In genomic region chr20:49691818-49692568, GRCh38 we compare ENCODE assay signal across 15 cellular contexts. TPM values are rescaled to one million over a fixed set of nuclear protein-coding genes. Genes with fewer than 3 reads are reported as not detected.
A peak's percentile ranks its signal among the peaks of the same experiment; 100 is the strongest.
DNase-seq lines count a peak whose midpoint lies in the region; ATAC-seq and TF ChIP-seq lines count a peak whose summit lies in the region.
"Had no signal": no experiment of that assay in that cellular context is flagged by ENCODE, and none has a peak within 500 bp of the region (broad histone marks: within the 10 kb centered on the region; RNA-seq: fewer than 3 reads in every experiment).

No MANE protein-coding gene starts in this region.

- CTCF ChIA-PET in MCF 10A (lab: Yijun Ruan, JAX), result interaction anchor here (0.5 to 0.7 kb wide), 3 partner anchors 47 to 163 kb away, joined by 3 read pairs; no protein-coding TSS in a partner anchor
- CTCF ChIA-PET in WTC11 (lab: Charles Lee), result no interaction called here

- no peaks in the 10 kb centered on the region for H3K27me3 ChIP-seq in breast epithelium
- no peaks in the 10 kb centered on the region for H3K27me3 ChIP-seq in liver (ENCODE audit: control insufficient read depth in 4 of 4, insufficient read depth in 4 of 4, low read length in 3 of 4)
- H3K27me3 ChIP-seq in subcutaneous abdominal adipose tissue (ENCODE audit: control insufficient read depth in 5 of 5, insufficient read depth in 4 of 5, low read length in 5 of 5), result no peaks in the 10 kb centered on the region
- H3K27me3 ChIP-seq in upper lobe of left lung, result no peaks in the 10 kb centered on the region
- H3K27me3 ChIP-seq: esophagus squamous epithelium, tibial nerve had no signal

- H3K4me3 Mint-ChIP-seq in MCF 10A (ENCODE audit: unreplicated experiment) (no peak overlapping the region), WTC11 (no peak overlapping the region)

- H3K27ac ChIP-seq in breast epithelium (peak overlapping the region in 1 of 2 donors; percentile 5), liver (ENCODE audit: low read depth in 1 of 2, low read length in 2 of 2) (peak overlapping the region; percentile 90), subcutaneous abdominal adipose tissue (ENCODE audit: low read depth, low read length) (peak overlapping the region; percentile 1), upper lobe of left lung (no peak overlapping the region)
- H3K27ac ChIP-seq: coronary artery, tibial nerve had no signal

- TF ChIP-seq RAD21 in liver (IDR thresholded peaks at IDR 0.05), result no peak

- TF ChIP-seq POLR2A in breast epithelium (IDR thresholded peaks at IDR 0.05), result no peak
- no peak for TF ChIP-seq POLR2A in upper lobe of left lung (IDR thresholded peaks at IDR 0.05)

- TF ChIP-seq CTCF in MCF 10A (IDR thresholded peaks at IDR 0.05; ENCODE audit: unreplicated experiment), result no peak
- TF ChIP-seq CTCF in breast epithelium (IDR thresholded peaks at IDR 0.05), result no peak
- no peak for TF ChIP-seq CTCF in WTC11 (IDR thresholded peaks at IDR 0.05)
- no peak for TF ChIP-seq CTCF in liver (IDR thresholded peaks at IDR 0.05; ENCODE audit: low read depth, low read length, missing input control)
- no peak for TF ChIP-seq CTCF in upper lobe of left lung (IDR thresholded peaks at IDR 0.05)

- no peaks in the 10 kb centered on the region for H3K9me3 ChIP-seq in breast epithelium
- no peaks in the 10 kb centered on the region for H3K9me3 ChIP-seq in liver (ENCODE audit: control insufficient read depth in 4 of 4, low read length in 3 of 4)
- no peaks in the 10 kb centered on the region for H3K9me3 ChIP-seq in subcutaneous abdominal adipose tissue (ENCODE audit: control insufficient read depth in 5 of 5, low read length in 5 of 5)
- no peaks in the 10 kb centered on the region for H3K9me3 ChIP-seq in upper lobe of left lung
- H3K9me3 ChIP-seq: esophagus squamous epithelium, tibial nerve had no signal

- no peak overlapping the region for H3K4me3 ChIP-seq in breast epithelium
- no peak overlapping the region for H3K4me3 ChIP-seq in liver (ENCODE audit: low read depth in 1 of 3, low read length in 3 of 3)
- no peak overlapping the region for H3K4me3 ChIP-seq in subcutaneous abdominal adipose tissue (ENCODE audit: low read depth in 1 of 5, low read length in 5 of 5)
- H3K4me3 ChIP-seq in upper lobe of left lung, result no peak overlapping the region
- H3K4me3 ChIP-seq: coronary artery, esophagus squamous epithelium, tibial nerve had no signal

- peak overlapping the region in 1 of 2 donors; percentile 62 for H3K9ac ChIP-seq in liver (ENCODE audit: low read depth in 1 of 2, low read length in 2 of 2)
- H3K9ac ChIP-seq in subcutaneous abdominal adipose tissue (ENCODE audit: low read length in 5 of 5), result no peak overlapping the region

- no peaks in the 10 kb centered on the region for H3K9me3 Mint-ChIP-seq in MCF 10A (ENCODE audit: unreplicated experiment)
- no peaks in the 10 kb centered on the region for H3K9me3 Mint-ChIP-seq in WTC11

- H3K36me3 Mint-ChIP-seq in MCF 10A (ENCODE audit: insufficient read depth, unreplicated experiment) (no peaks in the 10 kb centered on the region), WTC11 (no peaks in the 10 kb centered on the region)

- no TSS peak for BruUV-seq in MCF 10A (replicated peaks; lab: Mats Ljungman, UMichigan)

- H3K27ac Mint-ChIP-seq in MCF 10A (ENCODE audit: low read depth, unreplicated experiment), result peak overlapping the region; percentile 81
- H3K27ac Mint-ChIP-seq in WTC11, result 0 out of 2 replicates have a peak overlapping the region, but pooled peaks have one; percentile 51

- no peak for TF ChIP-seq EP300 in upper lobe of left lung (IDR thresholded peaks at IDR 0.05)

- H3K4me1 ChIP-seq in breast epithelium (no peaks in the 10 kb centered on the region), liver (ENCODE audit: control insufficient read depth in 4 of 4, insufficient read depth in 4 of 4, low read length in 3 of 4) (peaks cover 15 to 71% (median 51%) of the 10 kb centered on the region in 4 donors), subcutaneous abdominal adipose tissue (ENCODE audit: control insufficient read depth in 5 of 5, insufficient read depth in 5 of 5, low read length in 5 of 5) (peaks cover 2 to 59% (median 41%) of the 10 kb centered on the region in 5 donors), upper lobe of left lung (peaks cover 38 to 83% (median 73%) of the 10 kb centered on the region in 4 donors)

- H3K4me1 Mint-ChIP-seq in MCF 10A (ENCODE audit: insufficient read depth, unreplicated experiment), result peaks cover 45% of the 10 kb centered on the region
- H3K4me1 Mint-ChIP-seq in WTC11, result peaks cover 89% of the 10 kb centered on the region

- POLR2A ChIA-PET in MCF 10A (lab: Yijun Ruan, JAX), result interaction anchor here (0.7 to 8.0 kb wide), 8 partner anchors 9 to 154 kb away, joined by 4 to 71 read pairs (median 14); partner anchors contain the start of genes B4GALT5 and SLC9A8
- POLR2A ChIA-PET in WTC11 (lab: Charles Lee), result no interaction called here

- DNase-seq in MCF 10A (ENCODE audit: unreplicated experiment), result no peak
- DNase-seq in breast epithelium (ENCODE audit: low spot score in 2 of 2), result no peak
- no peak for DNase-seq in WTC11 (ENCODE audit: low spot score)
- DNase-seq in upper lobe of left lung, result no peak
- DNase-seq in AG20443 (ENCODE audit: low spot score), result no peak
- DNase-seq in CD1c-positive myeloid dendritic cell (ENCODE audit: extremely low spot score), result no peak
- DNase-seq: esophagus squamous epithelium; head of caudate nucleus; NCI-H1930; SIG-M5; stimulated activated CD8-positive, alpha-beta memory T cell treated with anti-CD3 and anti-CD28 coated beads, Interleukin-4, amount 100 ng/mL, for 48 hours had no signal

- H3K27me3 Mint-ChIP-seq in MCF 10A (ENCODE audit: insufficient read depth, unreplicated experiment) (no peaks in the 10 kb centered on the region), WTC11 (ENCODE audit: low read depth) (no peaks in the 10 kb centered on the region)

- ATAC-seq in WTC11, result no peak
- ATAC-seq in upper lobe of left lung (ENCODE audit: low FRiP score in 2 of 2), result no peak

- H3K36me3 ChIP-seq in breast epithelium (no peaks in the 10 kb centered on the region), liver (ENCODE audit: control insufficient read depth in 4 of 4, insufficient read depth in 3 of 4, low read depth in 1 of 4, low read length in 3 of 4) (peaks cover 0 to 1% (median 0%) of the 10 kb centered on the region in 4 donors), subcutaneous abdominal adipose tissue (ENCODE audit: control insufficient read depth in 5 of 5, insufficient read depth in 5 of 5, low read length in 5 of 5) (no peaks in the 10 kb centered on the region), upper lobe of left lung (no peaks in the 10 kb centered on the region)
- H3K36me3 ChIP-seq: tibial nerve had no signal

- WGBS in liver, result 79% methylated on average over 5 of the region's 5 CpGs
- WGBS in upper lobe of left lung, 2 donors, result 90 to 96% methylated on average over 5 of the region's 5 CpGs

- intact Hi-C loops in MCF 10A (cut with micrococcal nuclease) (no loop called here), breast epithelium (cut with DNase I; ENCODE audit: low total_unique reads) (no loop called here)

TF ChIP-seq in WTC11, 78 proteins besides CTCF, POLR2A, EP300 and RAD21 (continues in another document):
- TF ChIP-seq ATF1 (CRISPR knock-in tag; IDR thresholded peaks at IDR 0.05) (no peak), HMGA2 (CRISPR knock-in tag; IDR thresholded peaks at IDR 0.05) (no peak), NFE2L1 (CRISPR knock-in tag; IDR thresholded peaks at IDR 0.05) (no peak), SMAD3 (CRISPR knock-in tag; IDR thresholded peaks at IDR 0.05; ENCODE audit: borderline replicate concordance) (no peak), SOX15 (CRISPR knock-in tag; IDR thresholded peaks at IDR 0.05) (no peak), ETV6 (CRISPR knock-in tag; IDR thresholded peaks at IDR 0.05) (no peak), E2F1 (CRISPR knock-in tag; IDR thresholded peaks at IDR 0.05) (no peak)

TF ChIP-seq in liver, 16 proteins besides CTCF, POLR2A, EP300 and RAD21 (continues in another document):
- no peak for TF ChIP-seq TAF1 (conservative IDR thresholded peaks at IDR 0.05)
- TF ChIP-seq YY1 (IDR thresholded peaks at IDR 0.05), result no peak
- no peak for TF ChIP-seq HNF4A (conservative IDR thresholded peaks at IDR 0.05)
- no peak for TF ChIP-seq EGR1 (IDR thresholded peaks at IDR 0.05; ENCODE audit: low read depth in 2 of 2)
- TF ChIP-seq REST (IDR thresholded peaks at IDR 0.05), result no peak
- TF ChIP-seq MAX (IDR thresholded peaks at IDR 0.05), result no peak
- TF ChIP-seq ATF3 (IDR thresholded peaks at IDR 0.05), result no peak

RNA-seq across cellular contexts. Expression of gene B4GALT5, which starts 21.7 kb away (rescaled TPM):
- total RNA-seq in MCF 10A (2022) (17.1 and 19.7 TPM in 2 replicates), breast epithelium (10 to 100 TPM; 16.8 to 33.8 (median 22.1) TPM), WTC11 (2021) (62.4 to 71.5 TPM (median 69.4 TPM) in 3 replicates), liver (10 to 100 TPM; 14.1 to 28.2 TPM), upper lobe of left lung (10 to 100 TPM; 16.2 to 49.0 (median 36.7) TPM)
- polyA plus RNA-seq in liver, result 10 to 100 TPM in 1 of 2 donors, 1 to 10 TPM in 1; 2.0 to 14.8 TPM

Comparison
In these comparisons a context has a peak if more than half of its experiments do, and no peak if none do; other contexts are left out.
1. H3K27ac ChIP-seq: peak in liver (2 of 2) and subcutaneous abdominal adipose tissue (single experiment); none in upper lobe of left lung (0 of 4).